Comparison of ENCODE assay signal across 2 cellular contexts in the genomic region with DNA sequence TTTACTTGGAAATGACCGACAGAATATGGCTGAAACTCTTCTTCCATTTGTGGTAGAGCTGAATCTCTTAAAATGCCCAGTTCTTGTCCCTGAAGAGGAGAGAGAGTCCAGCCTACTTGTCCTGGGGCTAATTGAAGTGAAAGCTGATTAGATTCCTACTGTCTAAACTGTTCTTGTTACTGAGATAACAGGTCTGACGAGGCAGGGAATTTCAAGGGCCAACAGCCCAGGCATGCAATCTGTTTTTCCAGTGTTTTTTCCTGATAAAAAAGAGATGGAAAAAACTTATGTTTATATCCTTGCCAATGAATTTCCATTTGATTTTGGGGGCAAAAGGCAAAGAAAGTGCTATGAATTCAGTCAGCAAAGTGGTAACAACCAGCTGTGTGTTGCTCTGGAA.
TF ChIP-seq lines count a peak whose summit lies in the region.

No MANE protein-coding gene starts in this region.

TF ChIP-seq in liver, 16 proteins besides CTCF, POLR2A, EP300 and RAD21 (continued from another document):
- TF ChIP-seq, protein P1, sequence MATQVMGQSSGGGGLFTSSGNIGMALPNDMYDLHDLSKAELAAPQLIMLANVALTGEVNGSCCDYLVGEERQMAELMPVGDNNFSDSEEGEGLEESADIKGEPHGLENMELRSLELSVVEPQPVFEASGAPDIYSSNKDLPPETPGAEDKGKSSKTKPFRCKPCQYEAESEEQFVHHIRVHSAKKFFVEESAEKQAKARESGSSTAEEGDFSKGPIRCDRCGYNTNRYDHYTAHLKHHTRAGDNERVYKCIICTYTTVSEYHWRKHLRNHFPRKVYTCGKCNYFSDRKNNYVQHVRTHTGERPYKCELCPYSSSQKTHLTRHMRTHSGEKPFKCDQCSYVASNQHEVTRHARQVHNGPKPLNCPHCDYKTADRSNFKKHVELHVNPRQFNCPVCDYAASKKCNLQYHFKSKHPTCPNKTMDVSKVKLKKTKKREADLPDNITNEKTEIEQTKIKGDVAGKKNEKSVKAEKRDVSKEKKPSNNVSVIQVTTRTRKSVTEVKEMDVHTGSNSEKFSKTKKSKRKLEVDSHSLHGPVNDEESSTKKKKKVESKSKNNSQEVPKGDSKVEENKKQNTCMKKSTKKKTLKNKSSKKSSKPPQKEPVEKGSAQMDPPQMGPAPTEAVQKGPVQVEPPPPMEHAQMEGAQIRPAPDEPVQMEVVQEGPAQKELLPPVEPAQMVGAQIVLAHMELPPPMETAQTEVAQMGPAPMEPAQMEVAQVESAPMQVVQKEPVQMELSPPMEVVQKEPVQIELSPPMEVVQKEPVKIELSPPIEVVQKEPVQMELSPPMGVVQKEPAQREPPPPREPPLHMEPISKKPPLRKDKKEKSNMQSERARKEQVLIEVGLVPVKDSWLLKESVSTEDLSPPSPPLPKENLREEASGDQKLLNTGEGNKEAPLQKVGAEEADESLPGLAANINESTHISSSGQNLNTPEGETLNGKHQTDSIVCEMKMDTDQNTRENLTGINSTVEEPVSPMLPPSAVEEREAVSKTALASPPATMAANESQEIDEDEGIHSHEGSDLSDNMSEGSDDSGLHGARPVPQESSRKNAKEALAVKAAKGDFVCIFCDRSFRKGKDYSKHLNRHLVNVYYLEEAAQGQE (IDR thresholded peaks at IDR 0.05) = peak; percentile 33
- no peak for TF ChIP-seq GABPA (IDR thresholded peaks at IDR 0.05 in 1 of 2, conservative IDR thresholded peaks at IDR 0.05 in 1 of 2)
- TF ChIP-seq, protein P2, sequence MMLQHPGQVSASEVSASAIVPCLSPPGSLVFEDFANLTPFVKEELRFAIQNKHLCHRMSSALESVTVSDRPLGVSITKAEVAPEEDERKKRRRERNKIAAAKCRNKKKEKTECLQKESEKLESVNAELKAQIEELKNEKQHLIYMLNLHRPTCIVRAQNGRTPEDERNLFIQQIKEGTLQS (IDR thresholded peaks at IDR 0.05) = no peak
- TF ChIP-seq, protein P3, sequence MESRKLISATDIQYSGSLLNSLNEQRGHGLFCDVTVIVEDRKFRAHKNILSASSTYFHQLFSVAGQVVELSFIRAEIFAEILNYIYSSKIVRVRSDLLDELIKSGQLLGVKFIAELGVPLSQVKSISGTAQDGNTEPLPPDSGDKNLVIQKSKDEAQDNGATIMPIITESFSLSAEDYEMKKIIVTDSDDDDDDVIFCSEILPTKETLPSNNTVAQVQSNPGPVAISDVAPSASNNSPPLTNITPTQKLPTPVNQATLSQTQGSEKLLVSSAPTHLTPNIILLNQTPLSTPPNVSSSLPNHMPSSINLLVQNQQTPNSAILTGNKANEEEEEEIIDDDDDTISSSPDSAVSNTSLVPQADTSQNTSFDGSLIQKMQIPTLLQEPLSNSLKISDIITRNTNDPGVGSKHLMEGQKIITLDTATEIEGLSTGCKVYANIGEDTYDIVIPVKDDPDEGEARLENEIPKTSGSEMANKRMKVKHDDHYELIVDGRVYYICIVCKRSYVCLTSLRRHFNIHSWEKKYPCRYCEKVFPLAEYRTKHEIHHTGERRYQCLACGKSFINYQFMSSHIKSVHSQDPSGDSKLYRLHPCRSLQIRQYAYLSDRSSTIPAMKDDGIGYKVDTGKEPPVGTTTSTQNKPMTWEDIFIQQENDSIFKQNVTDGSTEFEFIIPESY (IDR thresholded peaks at IDR 0.05) = no peak
- TF ChIP-seq HNF4G (IDR thresholded peaks at IDR 0.05) = no peak
- peak; percentile 80 for TF ChIP-seq NR2F2 (IDR thresholded peaks at IDR 0.05)
- no peak for TF ChIP-seq TAF1 (conservative IDR thresholded peaks at IDR 0.05)
- TF ChIP-seq JUND (IDR thresholded peaks at IDR 0.05) = no peak
- TF ChIP-seq RXRA (IDR thresholded peaks at IDR 0.05) = no peak
- TF ChIP-seq, protein P4, sequence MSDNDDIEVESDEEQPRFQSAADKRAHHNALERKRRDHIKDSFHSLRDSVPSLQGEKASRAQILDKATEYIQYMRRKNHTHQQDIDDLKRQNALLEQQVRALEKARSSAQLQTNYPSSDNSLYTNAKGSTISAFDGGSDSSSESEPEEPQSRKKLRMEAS (IDR thresholded peaks at IDR 0.05) = no peak
TF ChIP-seq in liver: peak in this region for 3.

TF ChIP-seq in HepG2, 621 proteins besides CTCF, POLR2A, EP300 and RAD21 (continued from another document):
- TF ChIP-seq, protein P5, sequence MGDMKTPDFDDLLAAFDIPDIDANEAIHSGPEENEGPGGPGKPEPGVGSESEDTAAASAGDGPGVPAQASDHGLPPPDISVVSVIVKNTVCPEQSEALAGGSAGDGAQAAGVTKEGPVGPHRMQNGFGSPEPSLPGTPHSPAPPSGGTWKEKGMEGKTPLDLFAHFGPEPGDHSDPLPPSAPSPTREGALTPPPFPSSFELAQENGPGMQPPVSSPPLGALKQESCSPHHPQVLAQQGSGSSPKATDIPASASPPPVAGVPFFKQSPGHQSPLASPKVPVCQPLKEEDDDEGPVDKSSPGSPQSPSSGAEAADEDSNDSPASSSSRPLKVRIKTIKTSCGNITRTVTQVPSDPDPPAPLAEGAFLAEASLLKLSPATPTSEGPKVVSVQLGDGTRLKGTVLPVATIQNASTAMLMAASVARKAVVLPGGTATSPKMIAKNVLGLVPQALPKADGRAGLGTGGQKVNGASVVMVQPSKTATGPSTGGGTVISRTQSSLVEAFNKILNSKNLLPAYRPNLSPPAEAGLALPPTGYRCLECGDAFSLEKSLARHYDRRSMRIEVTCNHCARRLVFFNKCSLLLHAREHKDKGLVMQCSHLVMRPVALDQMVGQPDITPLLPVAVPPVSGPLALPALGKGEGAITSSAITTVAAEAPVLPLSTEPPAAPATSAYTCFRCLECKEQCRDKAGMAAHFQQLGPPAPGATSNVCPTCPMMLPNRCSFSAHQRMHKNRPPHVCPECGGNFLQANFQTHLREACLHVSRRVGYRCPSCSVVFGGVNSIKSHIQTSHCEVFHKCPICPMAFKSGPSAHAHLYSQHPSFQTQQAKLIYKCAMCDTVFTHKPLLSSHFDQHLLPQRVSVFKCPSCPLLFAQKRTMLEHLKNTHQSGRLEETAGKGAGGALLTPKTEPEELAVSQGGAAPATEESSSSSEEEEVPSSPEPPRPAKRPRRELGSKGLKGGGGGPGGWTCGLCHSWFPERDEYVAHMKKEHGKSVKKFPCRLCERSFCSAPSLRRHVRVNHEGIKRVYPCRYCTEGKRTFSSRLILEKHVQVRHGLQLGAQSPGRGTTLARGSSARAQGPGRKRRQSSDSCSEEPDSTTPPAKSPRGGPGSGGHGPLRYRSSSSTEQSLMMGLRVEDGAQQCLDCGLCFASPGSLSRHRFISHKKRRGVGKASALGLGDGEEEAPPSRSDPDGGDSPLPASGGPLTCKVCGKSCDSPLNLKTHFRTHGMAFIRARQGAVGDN (CRISPR knock-in tag; IDR thresholded peaks at IDR 0.05) = no peak
- TF ChIP-seq, protein P6, sequence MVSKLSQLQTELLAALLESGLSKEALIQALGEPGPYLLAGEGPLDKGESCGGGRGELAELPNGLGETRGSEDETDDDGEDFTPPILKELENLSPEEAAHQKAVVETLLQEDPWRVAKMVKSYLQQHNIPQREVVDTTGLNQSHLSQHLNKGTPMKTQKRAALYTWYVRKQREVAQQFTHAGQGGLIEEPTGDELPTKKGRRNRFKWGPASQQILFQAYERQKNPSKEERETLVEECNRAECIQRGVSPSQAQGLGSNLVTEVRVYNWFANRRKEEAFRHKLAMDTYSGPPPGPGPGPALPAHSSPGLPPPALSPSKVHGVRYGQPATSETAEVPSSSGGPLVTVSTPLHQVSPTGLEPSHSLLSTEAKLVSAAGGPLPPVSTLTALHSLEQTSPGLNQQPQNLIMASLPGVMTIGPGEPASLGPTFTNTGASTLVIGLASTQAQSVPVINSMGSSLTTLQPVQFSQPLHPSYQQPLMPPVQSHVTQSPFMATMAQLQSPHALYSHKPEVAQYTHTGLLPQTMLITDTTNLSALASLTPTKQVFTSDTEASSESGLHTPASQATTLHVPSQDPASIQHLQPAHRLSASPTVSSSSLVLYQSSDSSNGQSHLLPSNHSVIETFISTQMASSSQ (IDR thresholded peaks at IDR 0.05; ENCODE audit: low read depth) = no peak
- TF ChIP-seq, protein P6 (CRISPR knock-in tag; IDR thresholded peaks at IDR 0.05; ENCODE audit: borderline replicate concordance) = no peak
- TF ChIP-seq GFI1 (CRISPR knock-in tag; IDR thresholded peaks at IDR 0.05; ENCODE audit: borderline replicate concordance) (no peak), FOXA3 (CRISPR knock-in tag; IDR thresholded peaks at IDR 0.05) (no peak), DNMT1 (CRISPR knock-in tag; IDR thresholded peaks at IDR 0.05) (no peak)
- TF ChIP-seq, protein P7, sequence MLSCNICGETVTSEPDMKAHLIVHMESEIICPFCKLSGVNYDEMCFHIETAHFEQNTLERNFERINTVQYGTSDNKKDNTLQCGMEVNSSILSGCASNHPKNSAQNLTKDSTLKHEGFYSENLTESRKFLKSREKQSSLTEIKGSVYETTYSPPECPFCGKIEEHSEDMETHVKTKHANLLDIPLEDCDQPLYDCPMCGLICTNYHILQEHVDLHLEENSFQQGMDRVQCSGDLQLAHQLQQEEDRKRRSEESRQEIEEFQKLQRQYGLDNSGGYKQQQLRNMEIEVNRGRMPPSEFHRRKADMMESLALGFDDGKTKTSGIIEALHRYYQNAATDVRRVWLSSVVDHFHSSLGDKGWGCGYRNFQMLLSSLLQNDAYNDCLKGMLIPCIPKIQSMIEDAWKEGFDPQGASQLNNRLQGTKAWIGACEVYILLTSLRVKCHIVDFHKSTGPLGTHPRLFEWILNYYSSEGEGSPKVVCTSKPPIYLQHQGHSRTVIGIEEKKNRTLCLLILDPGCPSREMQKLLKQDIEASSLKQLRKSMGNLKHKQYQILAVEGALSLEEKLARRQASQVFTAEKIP (CRISPR knock-in tag; IDR thresholded peaks at IDR 0.05; ENCODE audit: borderline replicate concordance) = no peak
- TF ChIP-seq, protein P8, sequence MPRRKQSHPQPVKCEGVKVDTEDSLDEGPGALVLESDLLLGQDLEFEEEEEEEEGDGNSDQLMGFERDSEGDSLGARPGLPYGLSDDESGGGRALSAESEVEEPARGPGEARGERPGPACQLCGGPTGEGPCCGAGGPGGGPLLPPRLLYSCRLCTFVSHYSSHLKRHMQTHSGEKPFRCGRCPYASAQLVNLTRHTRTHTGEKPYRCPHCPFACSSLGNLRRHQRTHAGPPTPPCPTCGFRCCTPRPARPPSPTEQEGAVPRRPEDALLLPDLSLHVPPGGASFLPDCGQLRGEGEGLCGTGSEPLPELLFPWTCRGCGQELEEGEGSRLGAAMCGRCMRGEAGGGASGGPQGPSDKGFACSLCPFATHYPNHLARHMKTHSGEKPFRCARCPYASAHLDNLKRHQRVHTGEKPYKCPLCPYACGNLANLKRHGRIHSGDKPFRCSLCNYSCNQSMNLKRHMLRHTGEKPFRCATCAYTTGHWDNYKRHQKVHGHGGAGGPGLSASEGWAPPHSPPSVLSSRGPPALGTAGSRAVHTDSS (CRISPR knock-in tag; conservative IDR thresholded peaks at IDR 0.05) = no peak
TF ChIP-seq in HepG2: peak in this region for 0.
